Comparison of ENCODE assay signal across 19 cellular contexts in genomic region chrX:40434443-40434842, GRCh38.
DNase-seq lines count a peak whose midpoint lies in the region; ATAC-seq, FAIRE-seq and TF ChIP-seq lines count a peak whose summit lies in the region.
"Had no signal": no experiment of that assay in that cellular context is flagged by ENCODE, and none has a peak within 500 bp of the region (broad histone marks: within the 10 kb centered on the region; RNA-seq: fewer than 3 reads in every experiment).

No MANE protein-coding gene starts in this region.

- no peaks in the 10 kb centered on the region for H3K79me2 ChIP-seq in ACC112 (ENCODE audit: control insufficient read depth, insufficient read depth, low read length, unreplicated experiment)
- no peaks in the 10 kb centered on the region for H3K79me2 ChIP-seq in hepatocyte
- H3K79me2 ChIP-seq in trophoblast cell (ENCODE audit: control insufficient read depth, insufficient read depth, low read length, poor library complexity) = no peaks in the 10 kb centered on the region

- no peak overlapping the region for H2BK5ac ChIP-seq in trophoblast cell (ENCODE audit: low read depth, low read length, poor library complexity)

- no peaks in the 10 kb centered on the region for H3K79me1 ChIP-seq in trophoblast cell (ENCODE audit: low read length)

- H3K4me2 ChIP-seq in hepatocyte (peak overlapping the region; percentile 36), trophoblast cell (ENCODE audit: low read length) (no peak overlapping the region)
- H3K4me2 ChIP-seq: BLaER1 had no signal

- no peak for TF ChIP-seq CTCF in WERI-Rb-1 (IDR thresholded peaks at IDR 0.05; ENCODE audit: low read depth, low read length)
- TF ChIP-seq CTCF in hepatocyte (IDR thresholded peaks at IDR 0.05; ENCODE audit: poor library complexity) = no peak

- DNase-seq in WERI-Rb-1 = no peak
- DNase-seq in hepatocyte (ENCODE audit: low spot score) = no peak
- DNase-seq in trophoblast cell = no peak
- no peak for DNase-seq in GM12892 (ENCODE audit: insufficient read length)
- no peak for DNase-seq in activated CD8-positive, alpha-beta memory T cell treated with anti-CD3 and anti-CD28 coated beads, Interleukin-2, amount 50 U/mL, for 4 hours
- DNase-seq in retina = no peak
- DNase-seq: activated CD4-positive, alpha-beta memory T cell treated with anti-CD3 and anti-CD28 coated beads, Interleukin-2, amount 10 ng/mL, durations not matched to agents 7 days and 5 days; HCEC 1CT; stimulated activated CD4-positive, alpha-beta T cell treated with anti-CD3 and anti-CD28 coated beads, Interleukin-12 subunit alpha, Interleukin-12 subunit beta, amount 100 ng/mL, for 4 hours; SW 1271; upper lobe of right lung had no signal

- no peak overlapping the region for H3K23ac ChIP-seq in trophoblast cell (ENCODE audit: low read length)

- H3K4me1 ChIP-seq in ACC112 (ENCODE audit: control insufficient read depth, insufficient read depth, low read length, unreplicated experiment) = no peaks in the 10 kb centered on the region
- peaks cover 11% of the 10 kb centered on the region for H3K4me1 ChIP-seq in hepatocyte (ENCODE audit: insufficient read depth)
- H3K4me1 ChIP-seq in trophoblast cell (ENCODE audit: control insufficient read depth in 1 of 2, insufficient read depth in 2 of 2, low read length in 2 of 2) = peaks cover 2 to 6% of the 10 kb centered on the region in 2 experiments
- H3K4me1 ChIP-seq: BLaER1, breast epithelium, left ventricle myocardium inferior, upper lobe of right lung had no signal

- H3K4ac ChIP-seq in trophoblast cell (ENCODE audit: low read depth, low read length) = no peak overlapping the region

- H3K4me3 ChIP-seq in ACC112 (ENCODE audit: low read depth, low read length) = 0 out of 2 replicates have a peak overlapping the region, but pooled peaks have one; percentile 37
- no peak overlapping the region for H3K4me3 ChIP-seq in WERI-Rb-1 (ENCODE audit: low read depth, low read length)
- no peak overlapping the region for H3K4me3 ChIP-seq in hepatocyte
- H3K4me3 ChIP-seq in trophoblast cell (ENCODE audit: low read depth, low read length) = no peak overlapping the region
- H3K4me3 ChIP-seq: adrenal gland, BLaER1, breast epithelium, coronary artery, left ventricle myocardium inferior, upper lobe of right lung had no signal

- H3K14ac ChIP-seq in trophoblast cell (ENCODE audit: low read length) = no peak overlapping the region

- TF ChIP-seq POLR2A in GM12892 (IDR thresholded peaks at IDR 0.05; ENCODE audit: low read depth, low read length) = no peak

- H3K9me2 ChIP-seq in hepatocyte (replicated peaks; ENCODE audit: insufficient read depth) = no peaks in the 10 kb centered on the region

- H4K12ac ChIP-seq in trophoblast cell (ENCODE audit: low read depth, low read length) = no peak overlapping the region

- H3K18ac ChIP-seq in trophoblast cell (ENCODE audit: low read length) = no peak overlapping the region

- H3K27me3 ChIP-seq in ACC112 (ENCODE audit: insufficient read depth, low read length) (no peaks in the 10 kb centered on the region), WERI-Rb-1 (ENCODE audit: insufficient read depth, low read depth, severe bottlenecking) (peaks cover 11% of the 10 kb centered on the region), hepatocyte (no peaks in the 10 kb centered on the region), trophoblast cell (ENCODE audit: insufficient read depth, low read length) (no peaks in the 10 kb centered on the region)
- H3K27me3 ChIP-seq: BLaER1, upper lobe of right lung had no signal

- H2AK5ac ChIP-seq in trophoblast cell (ENCODE audit: low read length) = no peak overlapping the region

- peak overlapping the region; percentile 53 for H2BK120ac ChIP-seq in trophoblast cell (ENCODE audit: insufficient read depth, low read length, poor library complexity)

- H3K36me3 ChIP-seq in ACC112 (ENCODE audit: insufficient read depth, low read length) (no peaks in the 10 kb centered on the region), WERI-Rb-1 (no peaks in the 10 kb centered on the region), hepatocyte (replicated peaks; ENCODE audit: insufficient read depth, low read depth) (no peaks in the 10 kb centered on the region), trophoblast cell (ENCODE audit: control insufficient read depth in 1 of 2, insufficient read depth in 2 of 2, low read length in 2 of 2) (no peaks in the 10 kb centered on the region)
- H3K36me3 ChIP-seq: adrenal gland, BLaER1, breast epithelium, left ventricle myocardium inferior, upper lobe of right lung had no signal

- no peak overlapping the region for H3K27ac ChIP-seq in ACC112 (ENCODE audit: low read depth, low read length)
- peak overlapping the region; percentile 66 for H3K27ac ChIP-seq in WERI-Rb-1
- no peak overlapping the region for H3K27ac ChIP-seq in hepatocyte
- no peak overlapping the region for H3K27ac ChIP-seq in trophoblast cell (ENCODE audit: low read depth, low read length)
- H3K27ac ChIP-seq: BLaER1, breast epithelium, coronary artery, left ventricle myocardium inferior, upper lobe of right lung had no signal

- no peak for FAIRE-seq in GM12892 (lab: Jason Lieb, UNC)
- FAIRE-seq: endometrium had no signal

- H4K20me1 ChIP-seq in hepatocyte (ENCODE audit: insufficient read depth, poor library complexity, severe bottlenecking) = no peaks in the 10 kb centered on the region
- H4K20me1 ChIP-seq: BLaER1 had no signal

- no peak for ATAC-seq in GM19324 (IDR thresholded peaks at IDR 0.05; ENCODE audit: low FRiP score, unreplicated experiment)

- 78% methylated on average over 6 of the region's 6 CpGs for WGBS in hepatocyte (ENCODE audit: low lambda C conversion rate, missing lambda C conversion rate)
- WGBS in trophoblast cell (ENCODE audit: extremely low coverage, insufficient coverage, insufficient read length) = no CpG with 5 or more reads among the region's 6 CpGs

- H4K8ac ChIP-seq in trophoblast cell (ENCODE audit: low read depth, low read length) = no peak overlapping the region

- H2AFZ ChIP-seq in ACC112 (ENCODE audit: low read length, unreplicated experiment) (peak overlapping the region; percentile 25), hepatocyte (no peak overlapping the region), trophoblast cell (ENCODE audit: insufficient read depth, low read length, poor library complexity) (no peak overlapping the region)

- peaks cover 5% of the 10 kb centered on the region for H3K9me3 ChIP-seq in WERI-Rb-1 (ENCODE audit: severe bottlenecking)
- no peaks in the 10 kb centered on the region for H3K9me3 ChIP-seq in hepatocyte (ENCODE audit: low read depth)
- peaks cover 2% of the 10 kb centered on the region for H3K9me3 ChIP-seq in trophoblast cell (ENCODE audit: insufficient read depth, low read depth, low read length)
- H3K9me3 ChIP-seq: adrenal gland, upper lobe of right lung had no signal

- no peak overlapping the region for H4K91ac ChIP-seq in trophoblast cell (ENCODE audit: low read depth, low read length)

- no peak overlapping the region for H3K9ac ChIP-seq in trophoblast cell (ENCODE audit: low read length)
- H3K9ac ChIP-seq: BLaER1 had no signal

- no peak overlapping the region for H2BK12ac ChIP-seq in trophoblast cell (ENCODE audit: low read length)
